1 cellular context compared by ENCODE assay signal in the genomic region with DNA sequence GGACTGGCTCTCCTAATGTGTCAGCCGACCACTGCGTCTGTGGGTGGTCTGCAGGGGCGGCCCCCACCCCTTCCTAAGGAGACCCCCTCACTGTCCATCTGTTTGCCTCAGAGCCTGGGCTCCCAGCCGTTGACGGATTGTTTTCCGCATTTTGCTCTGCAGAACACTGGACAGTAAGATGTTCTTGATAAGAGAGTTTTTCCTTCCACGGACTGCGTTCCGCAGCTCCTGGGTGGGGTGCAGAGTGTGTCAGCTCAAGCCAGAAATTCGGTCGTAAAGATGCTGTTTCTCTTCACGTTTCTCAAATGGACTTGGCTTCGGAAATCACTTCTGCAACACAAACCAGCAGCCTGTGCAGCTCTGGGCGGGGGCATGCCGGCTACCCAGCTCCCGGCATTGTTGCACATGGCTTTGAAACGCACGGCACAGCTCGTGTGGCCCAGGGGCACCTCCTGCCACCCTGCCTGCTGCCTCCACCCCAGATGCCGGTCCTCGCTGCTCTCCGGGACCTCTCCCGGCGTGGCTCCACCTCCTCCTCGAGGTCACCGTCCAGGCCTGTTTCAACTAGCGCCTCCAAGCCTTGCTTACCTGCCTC.
TF ChIP-seq lines count a peak whose summit lies in the region.

No MANE protein-coding gene starts in this region.

TF ChIP-seq in H1, 55 proteins besides CTCF, POLR2A, EP300 and RAD21:
- TF ChIP-seq SP1 (IDR thresholded peaks at IDR 0.05; ENCODE audit: low read depth, low read length): no peak
- no peak for TF ChIP-seq SAP30 (IDR thresholded peaks at IDR 0.05; ENCODE audit: insufficient read depth, insufficient replicate concordance, low read length)
- no peak for TF ChIP-seq TAF1 (IDR thresholded peaks at IDR 0.05; ENCODE audit: low read depth, low read length)
- no peak for TF ChIP-seq CBX5 (IDR thresholded peaks at IDR 0.05; ENCODE audit: low read depth, low read length)
- TF ChIP-seq KDM4A (IDR thresholded peaks at IDR 0.05; ENCODE audit: low read depth, low read length, severe bottlenecking): no peak
- no peak for TF ChIP-seq RFX5 (IDR thresholded peaks at IDR 0.05; ENCODE audit: borderline replicate concordance, low read depth, low read length)
- no peak for TF ChIP-seq BRCA1 (IDR thresholded peaks at IDR 0.05; ENCODE audit: low read depth, low read length)
- no peak for TF ChIP-seq MAFK (IDR thresholded peaks at IDR 0.05; ENCODE audit: low read depth, low read length)
- TF ChIP-seq ASH2L (IDR thresholded peaks at IDR 0.05; ENCODE audit: low read length): no peak
- no peak for TF ChIP-seq TCF12 (IDR thresholded peaks at IDR 0.05; ENCODE audit: low read depth, low read length)
- TF ChIP-seq FOSL1 (IDR thresholded peaks at IDR 0.05; ENCODE audit: insufficient read depth, low read depth, low read length): no peak
- TF ChIP-seq POU5F1 (IDR thresholded peaks at IDR 0.05; ENCODE audit: low read depth, low read length): no peak
- no peak for TF ChIP-seq CTBP2 (IDR thresholded peaks at IDR 0.05; ENCODE audit: borderline replicate concordance, insufficient read depth, insufficient read length, low read length)
- no peak for TF ChIP-seq HDAC6 (IDR thresholded peaks at IDR 0.05; ENCODE audit: low read depth, low read length)
- TF ChIP-seq TBP (IDR thresholded peaks at IDR 0.05; ENCODE audit: low read depth, low read length): no peak
- no peak for TF ChIP-seq SIN3A (conservative IDR thresholded peaks at IDR 0.05 in 1 of 2, IDR thresholded peaks at IDR 0.05 in 1 of 2; ENCODE audit: low read depth in 1 of 2, low read length in 2 of 2)
- no peak for TF ChIP-seq POLR2AphosphoS5 (IDR thresholded peaks at IDR 0.05; ENCODE audit: low read depth, low read length)
